11 cellular contexts compared by ENCODE assay signal in the genomic region with DNA sequence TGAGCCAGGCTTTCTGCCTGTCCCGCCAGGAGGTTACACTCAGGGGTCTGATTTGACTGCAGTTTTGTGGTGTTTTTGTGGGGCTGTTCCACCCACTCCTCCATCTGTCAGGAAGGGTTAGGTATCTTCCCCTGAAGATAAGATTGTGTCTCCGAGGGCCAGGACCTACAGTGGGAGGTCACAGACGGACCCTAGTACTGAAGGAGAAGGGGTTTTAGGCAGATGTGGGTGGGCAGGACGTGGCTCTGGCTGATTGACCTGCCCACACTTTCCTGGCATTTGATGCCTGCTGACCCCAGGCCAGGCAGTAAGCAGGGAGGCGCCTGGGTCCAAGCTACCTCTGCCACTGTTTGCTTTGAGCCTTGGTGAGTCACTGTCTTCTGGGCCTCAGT.
A peak's percentile ranks its signal among the peaks of the same experiment; 100 is the strongest.
DNase-seq lines count a peak whose midpoint lies in the region; ATAC-seq and TF ChIP-seq lines count a peak whose summit lies in the region.
"Had no signal": no experiment of that assay in that cellular context is flagged by ENCODE, and none has a peak within 500 bp of the region (broad histone marks: within the 10 kb centered on the region; RNA-seq: fewer than 3 reads in every experiment).

No MANE protein-coding gene starts in this region.

- no peaks in the 10 kb centered on the region for H3K27me3 Mint-ChIP-seq in T-helper 2 cell treated with Interferon-gamma antibody and Interleukin-4, amounts not matched to agents 5 μg/mL and 100 μg/mL, for 36 hours (ENCODE audit: low read depth)
- no peaks in the 10 kb centered on the region for H3K27me3 Mint-ChIP-seq in effector memory CD8-positive, alpha-beta T cell

- TF ChIP-seq CTCF in RWPE1 (conservative IDR thresholded peaks at IDR 0.05; ENCODE audit: low read depth) = no peak

- peak overlapping the region; percentile 91 for H3K4me3 Mint-ChIP-seq in T-helper 2 cell treated with Interferon-gamma antibody and Interleukin-4, amounts not matched to agents 5 μg/mL and 100 μg/mL, for 36 hours
- peak overlapping the region; percentile 76 to 95 for H3K4me3 Mint-ChIP-seq in effector memory CD8-positive, alpha-beta T cell
- peak overlapping the region; percentile 78 for H3K4me3 Mint-ChIP-seq in stimulated activated effector memory CD8-positive, alpha-beta T cell treated with anti-CD3 and anti-CD28 coated beads, Interleukin-12 subunit alpha, Interleukin-12 subunit beta, amount 100 ng/mL, for 72 hours
- H3K4me3 Mint-ChIP-seq: mesothelial cell of epicardium had no signal

- H3K36me3 Mint-ChIP-seq in T-helper 2 cell treated with Interferon-gamma antibody and Interleukin-4, amounts not matched to agents 5 μg/mL and 100 μg/mL, for 36 hours (ENCODE audit: low read depth) = peaks cover 46% of the 10 kb centered on the region
- peaks cover 38% of the 10 kb centered on the region for H3K36me3 Mint-ChIP-seq in effector memory CD8-positive, alpha-beta T cell (ENCODE audit: insufficient read depth)
- H3K36me3 Mint-ChIP-seq in stimulated activated effector memory CD8-positive, alpha-beta T cell treated with anti-CD3 and anti-CD28 coated beads, Interleukin-12 subunit alpha, Interleukin-12 subunit beta, amount 100 ng/mL, for 72 hours = peaks cover 50% of the 10 kb centered on the region
- H3K36me3 Mint-ChIP-seq: mesothelial cell of epicardium had no signal

- ATAC-seq in effector memory CD8-positive, alpha-beta T cell (replicated peaks) = no peak
- no peak for ATAC-seq in stimulated activated effector memory CD8-positive, alpha-beta T cell treated with anti-CD3 and anti-CD28 coated beads, Interleukin-12 subunit alpha, Interleukin-12 subunit beta, amount 100 ng/mL, for 72 hours
- ATAC-seq in HG03095 (IDR thresholded peaks at IDR 0.05; ENCODE audit: unreplicated experiment) = no peak

- no peaks in the 10 kb centered on the region for H3K9me3 Mint-ChIP-seq in T-helper 2 cell treated with Interferon-gamma antibody and Interleukin-4, amounts not matched to agents 5 μg/mL and 100 μg/mL, for 36 hours
- H3K9me3 Mint-ChIP-seq in effector memory CD8-positive, alpha-beta T cell = no peaks in the 10 kb centered on the region
- H3K9me3 Mint-ChIP-seq in stimulated activated effector memory CD8-positive, alpha-beta T cell treated with anti-CD3 and anti-CD28 coated beads, Interleukin-12 subunit alpha, Interleukin-12 subunit beta, amount 100 ng/mL, for 72 hours = no peaks in the 10 kb centered on the region
- H3K9me3 Mint-ChIP-seq: mesothelial cell of epicardium had no signal

- peaks cover 79% of the 10 kb centered on the region for H3K4me1 Mint-ChIP-seq in T-helper 2 cell treated with Interferon-gamma antibody and Interleukin-4, amounts not matched to agents 5 μg/mL and 100 μg/mL, for 36 hours (ENCODE audit: low read depth)
- peaks cover 77 to 86% of the 10 kb centered on the region in 2 donors for H3K4me1 Mint-ChIP-seq in effector memory CD8-positive, alpha-beta T cell (ENCODE audit: low read depth in 2 of 2)
- H3K4me1 Mint-ChIP-seq in stimulated activated effector memory CD8-positive, alpha-beta T cell treated with anti-CD3 and anti-CD28 coated beads, Interleukin-12 subunit alpha, Interleukin-12 subunit beta, amount 100 ng/mL, for 72 hours = peaks cover 92% of the 10 kb centered on the region

- no peak for DNase-seq in T-helper 2 cell treated with Interferon-gamma antibody and Interleukin-4, amounts not matched to agents 5 μg/mL and 100 μg/mL, for 36 hours (ENCODE audit: low spot score)
- DNase-seq in T-helper 2 cell (no peak), RWPE1 (ENCODE audit: low spot score) (no peak), iPS-NIHi7 (ENCODE audit: extremely low spot score) (no peak), NCI-H1092 (lab: John Stamatoyannopoulos, UW) (no peak)
- DNase-seq in effector memory CD8-positive, alpha-beta T cell = no peak
- DNase-seq in stimulated activated effector memory CD8-positive, alpha-beta T cell treated with anti-CD3 and anti-CD28 coated beads, Interleukin-12 subunit alpha, Interleukin-12 subunit beta, amount 100 ng/mL, for 72 hours (ENCODE audit: low spot score in 2 of 2) = no peak
- DNase-seq: 8988T, NCI-H524 treated with DMSO at 0.1 percent for 48 hours had no signal

- peak overlapping the region; percentile 97 for H3K27ac Mint-ChIP-seq in T-helper 2 cell treated with Interferon-gamma antibody and Interleukin-4, amounts not matched to agents 5 μg/mL and 100 μg/mL, for 36 hours
- peak overlapping the region; percentile 94 to 95 for H3K27ac Mint-ChIP-seq in effector memory CD8-positive, alpha-beta T cell
- H3K27ac Mint-ChIP-seq in stimulated activated effector memory CD8-positive, alpha-beta T cell treated with anti-CD3 and anti-CD28 coated beads, Interleukin-12 subunit alpha, Interleukin-12 subunit beta, amount 100 ng/mL, for 72 hours = peak overlapping the region; percentile 98
- H3K27ac Mint-ChIP-seq: mesothelial cell of epicardium had no signal

- CTCF ChIA-PET in RWPE1 (lab: Yijun Ruan, JAX) = no interaction called here

- POLR2A ChIA-PET in RWPE1 (lab: Yijun Ruan, JAX; ENCODE audit: low non-redundant PET) = no interaction called here

- peak overlapping the region; percentile 90 for H3K27ac ChIP-seq in RWPE1
